In genomic region chr16:51898872-51899271, GRCh38 we compare ENCODE assay signal across 30 cellular contexts.
DNase-seq lines count a peak whose midpoint lies in the region; ATAC-seq and TF ChIP-seq lines count a peak whose summit lies in the region.
"Had no signal": no experiment of that assay in that cellular context is flagged by ENCODE, and none has a peak within 500 bp of the region (broad histone marks: within the 10 kb centered on the region; RNA-seq: fewer than 3 reads in every experiment).

No MANE protein-coding gene starts in this region.

- H3K9me2 ChIP-seq in Karpas-422 (replicated peaks; ENCODE audit: insufficient read depth, low read length) = no peaks in the 10 kb centered on the region

- H3K4me2 ChIP-seq in mammary epithelial cell (ENCODE audit: insufficient read depth, low read depth, low read length) (no peak overlapping the region), Karpas-422 (ENCODE audit: low read depth, low read length, poor library complexity, severe bottlenecking) (no peak overlapping the region)
- H3K4me2 ChIP-seq: PC-9 had no signal

- CTCF ChIA-PET in mammary epithelial cell (lab: Charles Lee; ENCODE audit: low non-redundant PET) = no interaction called here

- H2AFZ ChIP-seq in mammary epithelial cell (ENCODE audit: low read depth, low read length) (peak overlapping the region; percentile 68), Karpas-422 (ENCODE audit: low read length) (no peak overlapping the region)
- H2AFZ ChIP-seq: PC-9 had no signal

- TF ChIP-seq CTCF in mammary epithelial cell (conservative IDR thresholded peaks at IDR 0.05 in 1 of 2, IDR thresholded peaks at IDR 0.05 in 1 of 2; ENCODE audit: extremely low read depth in 1 of 2, insufficient read depth in 1 of 2, low read depth in 1 of 2, low read length in 2 of 2) (no peak), breast epithelium (IDR thresholded peaks at IDR 0.05) (no peak)

- no peak for TF ChIP-seq POLR2A in breast epithelium (IDR thresholded peaks at IDR 0.05)

- H3K27me3 ChIP-seq in mammary epithelial cell (ENCODE audit: insufficient read depth, low read length) (no peaks in the 10 kb centered on the region), breast epithelium (no peaks in the 10 kb centered on the region), Karpas-422 (ENCODE audit: low read length) (no peaks in the 10 kb centered on the region)

- H3K9ac ChIP-seq in mammary epithelial cell (ENCODE audit: insufficient read depth, low read length) (no peak overlapping the region), Karpas-422 (ENCODE audit: low read length) (no peak overlapping the region)

- no peak for ATAC-seq in HG02678 (IDR thresholded peaks at IDR 0.05; ENCODE audit: unreplicated experiment)
- ATAC-seq: activated CD4-positive, CD25-positive, alpha-beta regulatory T cell treated with anti-CD3 and anti-CD28 coated beads, Interleukin-2, amount 50 U/mL, for 24 hours; activated T-cell treated with anti-CD3 and anti-CD28 coated beads, Interleukin-2, amount 50 U/mL, for 72 hours; CD8-positive, alpha-beta T cell; natural killer cell; sciatic nerve; stimulated activated naive CD8-positive, alpha-beta T cell treated with anti-CD3 and anti-CD28 coated beads, Interleukin-15, amount 100 ng/mL, for 72 hours had no signal

- DNase-seq in mammary epithelial cell (no peak), breast epithelium (ENCODE audit: low spot score in 2 of 2) (no peak), RPMI7951 (ENCODE audit: low read depth) (peak; percentile 18), epithelial cell of prostate (ENCODE audit: low read depth, low spot score) (no peak), COR-L47 (lab: John Stamatoyannopoulos, UW) (no peak), head of caudate nucleus (no peak), Karpas-422 (no peak)
- DNase-seq: 8988T; activated CD4-positive, alpha-beta T cell treated with anti-CD3 and anti-CD28 coated beads, Interleukin-2, amount 50 U/mL, for 48 hours; activated naive CD4-positive, alpha-beta T cell treated with Interleukin-2 at 50 U/mL for 16 hours; activated T-cell treated with anti-CD3 and anti-CD28 coated beads, Interleukin-2, amount 50 U/mL, for 72 hours; CD8-positive, alpha-beta T cell; islet precursor cell; KBM-7; natural killer cell; NCI-H1417; NCI-H2029; NCI-H2227 treated with DMSO at 0.1 percent for 48 hours; NCI-H526 treated with DMSO at 0.1 percent for 48 hours; NK-92 treated with Interleukin-12 subunit alpha and Interleukin-12 subunit beta, amount 100 ng/mL, for 24 hours; occipital lobe; PC-9; SHP77; stimulated activated naive CD8-positive, alpha-beta T cell treated with anti-CD3 and anti-CD28 coated beads, Interleukin-15, amount 100 ng/mL, for 72 hours; T-helper 2 cell had no signal

- in situ Hi-C loops in mammary epithelial cell (cut with MboI; ENCODE audit: low sequenced_read_pairs in 2 of 2) = no loop called here

- dilution Hi-C loops in mammary epithelial cell (cut with HindIII; ENCODE audit: low sequenced_read_pairs) = no loop called here

- no peaks in the 10 kb centered on the region for H3K36me3 ChIP-seq in mammary epithelial cell (ENCODE audit: insufficient read depth, low read length)
- no peaks in the 10 kb centered on the region for H3K36me3 ChIP-seq in breast epithelium
- no peaks in the 10 kb centered on the region for H3K36me3 ChIP-seq in Karpas-422 (ENCODE audit: insufficient read depth, low read length)
- H3K36me3 ChIP-seq: prostate gland, thoracic aorta had no signal

- H3K4me3 ChIP-seq in mammary epithelial cell (replicated peaks in 1 of 3; ENCODE audit: insufficient read depth in 1 of 3, low read depth in 2 of 3, low read length in 3 of 3) (no peak overlapping the region), breast epithelium (no peak overlapping the region), Karpas-422 (ENCODE audit: low read length) (no peak overlapping the region)
- H3K4me3 ChIP-seq: PC-9, prostate gland, thoracic aorta had no signal

- BruUV-seq in mammary epithelial cell (replicated peaks; lab: Mats Ljungman, UMichigan) = no TSS peak

- intact Hi-C loops in mammary epithelial cell (cut with micrococcal nuclease) = no loop called here
- intact Hi-C loops in breast epithelium (cut with DNase I; ENCODE audit: low total_unique reads) = no loop called here
- intact Hi-C loops in head of caudate nucleus (cut with DNase I) = no loop called here

- H3K79me2 ChIP-seq in mammary epithelial cell (ENCODE audit: insufficient read depth, low read length) = no peaks in the 10 kb centered on the region
- H3K79me2 ChIP-seq in Karpas-422 (ENCODE audit: low read length) = no peaks in the 10 kb centered on the region

- H4K20me1 ChIP-seq in mammary epithelial cell (ENCODE audit: insufficient read depth, low read length) (no peaks in the 10 kb centered on the region), Karpas-422 (ENCODE audit: insufficient read depth, low read depth, low read length) (no peaks in the 10 kb centered on the region)

- no peaks in the 10 kb centered on the region for H3K9me3 ChIP-seq in mammary epithelial cell (replicated peaks; ENCODE audit: insufficient read depth, low read length)
- H3K9me3 ChIP-seq in breast epithelium = no peaks in the 10 kb centered on the region
- no peaks in the 10 kb centered on the region for H3K9me3 ChIP-seq in Karpas-422 (ENCODE audit: low read length)
- H3K9me3 ChIP-seq: prostate gland, thoracic aorta had no signal

- H3K27ac ChIP-seq in mammary epithelial cell (ENCODE audit: insufficient read depth, low read depth, low read length) = no peak overlapping the region
- no peak overlapping the region for H3K27ac ChIP-seq in breast epithelium
- peak overlapping the region; percentile 37 for H3K27ac ChIP-seq in epithelial cell of prostate
- no peak overlapping the region for H3K27ac ChIP-seq in Karpas-422 (ENCODE audit: low read length)
- H3K27ac ChIP-seq: PC-9, prostate gland, thoracic aorta had no signal

- H3K4me1 ChIP-seq in mammary epithelial cell (ENCODE audit: insufficient read depth, low read length) = no peaks in the 10 kb centered on the region
- H3K4me1 ChIP-seq in breast epithelium = no peaks in the 10 kb centered on the region
- no peaks in the 10 kb centered on the region for H3K4me1 ChIP-seq in Karpas-422 (ENCODE audit: low read length)
- H3K4me1 ChIP-seq: prostate gland had no signal
